1 cellular context compared by ENCODE assay signal in genomic region chr20:48679011-48679410, GRCh38.
TF ChIP-seq lines count a peak whose summit lies in the region.

No MANE protein-coding gene starts in this region.

TF ChIP-seq in K562, 482 proteins besides CTCF, POLR2A, EP300 and RAD21 (continued from another document):
- TF ChIP-seq MED1 (CRISPR knock-in tag; IDR thresholded peaks at IDR 0.05; ENCODE audit: borderline replicate concordance) (no peak), ZFP36 (IDR thresholded peaks at IDR 0.05; ENCODE audit: low read depth, low read length, partially characterized antibody) (peak; percentile 72), CUX1 (CRISPR knock-in tag; IDR thresholded peaks at IDR 0.05) (no peak), BCOR (IDR thresholded peaks at IDR 0.05) (peak; percentile 86), ZNF589 (CRISPR knock-in tag; IDR thresholded peaks at IDR 0.05; ENCODE audit: low read depth) (no peak), BRD9 (IDR thresholded peaks at IDR 0.05; ENCODE audit: low read depth, partially characterized antibody) (peak; percentile 100), HMBOX1 (IDR thresholded peaks at IDR 0.05) (no peak), PHB2 (IDR thresholded peaks at IDR 0.05; ENCODE audit: low read depth) (no peak), MITF (IDR thresholded peaks at IDR 0.05) (no peak), SMARCA5 (IDR thresholded peaks at IDR 0.05) (peak; percentile 93), AFF1 (IDR thresholded peaks at IDR 0.05; ENCODE audit: low read depth in 1 of 2, partially characterized antibody in 2 of 2) (peak in 1 of 2 experiments; percentile 23), HMG20A (CRISPR knock-in tag; conservative IDR thresholded peaks at IDR 0.05) (no peak), ESRRA (IDR thresholded peaks at IDR 0.05; ENCODE audit: borderline replicate concordance, low read depth) (peak; percentile 86), RBM25 (IDR thresholded peaks at IDR 0.05; ENCODE audit: low read depth, low read length, severe bottlenecking) (peak; percentile 94), PCBP2 (IDR thresholded peaks at IDR 0.05; ENCODE audit: low read depth, low read length, poor library complexity, severe bottlenecking) (no peak), ZNF668 (CRISPR knock-in tag; IDR thresholded peaks at IDR 0.05) (no peak), ARID3A (IDR thresholded peaks at IDR 0.05; ENCODE audit: borderline replicate concordance, low read depth, low read length) (no peak), SMAD1 (IDR thresholded peaks at IDR 0.05; ENCODE audit: low read depth, low read length, partially characterized antibody) (no peak), TGIF2 (CRISPR knock-in tag; IDR thresholded peaks at IDR 0.05) (no peak)
